8 cellular contexts compared by ENCODE assay signal in genomic region chr22:42614312-42615091, GRCh38. TPM values are rescaled to one million over a fixed set of nuclear protein-coding genes. Genes with fewer than 3 reads are reported as not detected.
DNase-seq lines count a peak whose midpoint lies in the region; TF ChIP-seq lines count a peak whose summit lies in the region.

Gene POLDIP3, minus strand, starts transcription at chr22:42614883. Its CDS starts 26 bp downstream, at chr22:42614857.

- no peaks in the 10 kb centered on the region for H3K9me3 ChIP-seq in Loucy (ENCODE audit: insufficient read depth, low read depth, low read length)

- peaks cover 37% of the 10 kb centered on the region for H3K4me1 ChIP-seq in Loucy (ENCODE audit: insufficient read depth, low read length, poor library complexity, severe bottlenecking)

- H3K4me3 ChIP-seq in H7 (ENCODE audit: insufficient read depth, low read depth, low read length) (peak within 1 kb of the TSS; percentile 89), Loucy (ENCODE audit: low read length, poor library complexity, severe bottlenecking) (peak within 1 kb of the TSS; percentile 98), fibroblast of pulmonary artery (replicated peaks; ENCODE audit: low read depth, low read length) (peak within 1 kb of the TSS; percentile 85)

- H3K9me2 ChIP-seq in Loucy (replicated peaks; ENCODE audit: low read depth, low read length): no peaks in the 10 kb centered on the region

- TF ChIP-seq CTCF in Loucy (conservative IDR thresholded peaks at IDR 0.05; ENCODE audit: low read length) (peak; percentile 14; the same call in 1 of the 2 replicates), fibroblast of pulmonary artery (IDR thresholded peaks at IDR 0.05; ENCODE audit: low read length, missing control alignments) (no peak), nephron (IDR thresholded peaks at IDR 0.05; ENCODE audit: unreplicated experiment in 3 of 3) (peak in 1 of 3 experiments; percentile 10)

- peak within 1 kb of the TSS; percentile 100 for H3K27ac Mint-ChIP-seq in nephron
- peak within 1 kb of the TSS; percentile 99 for H3K27ac Mint-ChIP-seq in stimulated activated naive CD8-positive, alpha-beta T cell treated with anti-CD3 and anti-CD28 coated beads, Interleukin-15, Interleukin-2, amounts not matched to agents 100 ng/mL and 50 ng/mL, for 24 hours

- H3K27me3 Mint-ChIP-seq in nephron (ENCODE audit: low read depth): no peaks in the 10 kb centered on the region
- peaks cover 3% of the 10 kb centered on the region for H3K27me3 Mint-ChIP-seq in stimulated activated naive CD8-positive, alpha-beta T cell treated with anti-CD3 and anti-CD28 coated beads, Interleukin-15, Interleukin-2, amounts not matched to agents 100 ng/mL and 50 ng/mL, for 24 hours

- no peaks in the 10 kb centered on the region; the same call in 1 of the 2 replicates for H3K36me3 ChIP-seq in H7 (replicated peaks; ENCODE audit: control insufficient read depth, insufficient read depth, low read length)
- peaks cover 3% of the 10 kb centered on the region; the same call in 1 of the 2 replicates for H3K36me3 ChIP-seq in Loucy (ENCODE audit: insufficient read depth, low read length)

- peak within 1 kb of the TSS; percentile 98 for H3K9ac ChIP-seq in Loucy (ENCODE audit: low read depth, low read length, poor library complexity, severe bottlenecking)

- H3K4me3 Mint-ChIP-seq in nephron: peak within 1 kb of the TSS; percentile 96 to 100 (median 97)
- H3K4me3 Mint-ChIP-seq in stimulated activated naive CD8-positive, alpha-beta T cell treated with anti-CD3 and anti-CD28 coated beads, Interleukin-15, Interleukin-2, amounts not matched to agents 100 ng/mL and 50 ng/mL, for 24 hours: peak within 1 kb of the TSS; percentile 92

- peaks cover 29% of the 10 kb centered on the region for H3K36me3 Mint-ChIP-seq in nephron (ENCODE audit: low read depth)
- peaks cover 32% of the 10 kb centered on the region for H3K36me3 Mint-ChIP-seq in stimulated activated naive CD8-positive, alpha-beta T cell treated with anti-CD3 and anti-CD28 coated beads, Interleukin-15, Interleukin-2, amounts not matched to agents 100 ng/mL and 50 ng/mL, for 24 hours (ENCODE audit: low read depth)

- peak; percentile 97 for DNase-seq in G401 (ENCODE audit: low spot score)
- DNase-seq in H7: peak; percentile 97
- DNase-seq in activated T-helper 9 cell treated with anti-CD3 and anti-CD28 coated beads, Interleukin-2, amount 50 U/mL, for 16 hours (ENCODE audit: low read depth): peak; percentile 98
- DNase-seq in fibroblast of pulmonary artery (ENCODE audit: low read depth): peak; percentile 99

- H3K79me2 ChIP-seq in Loucy (ENCODE audit: insufficient read depth, low read length): peaks cover 49% of the 10 kb centered on the region

- H3K27me3 ChIP-seq in H7 (ENCODE audit: control insufficient read depth, insufficient read depth, low read length): no peaks in the 10 kb centered on the region
- no peaks in the 10 kb centered on the region for H3K27me3 ChIP-seq in Loucy (ENCODE audit: insufficient read depth, low read length, poor library complexity, severe bottlenecking)

- TF ChIP-seq POLR2A in Raji (IDR thresholded peaks at IDR 0.05; ENCODE audit: insufficient read depth, low read depth, low read length): peak; percentile 44; the same call in 1 of the 2 replicates

- H3K4me2 ChIP-seq in Loucy (ENCODE audit: low read depth, low read length, poor library complexity, severe bottlenecking): peak within 1 kb of the TSS; percentile 80

- H4K20me1 ChIP-seq in Loucy (ENCODE audit: insufficient read depth, low read length, poor library complexity, severe bottlenecking): peaks cover 33% of the 10 kb centered on the region

- H2AFZ ChIP-seq in Loucy (ENCODE audit: low read length): peak within 1 kb of the TSS; percentile 80

- H3F3A ChIP-seq in Loucy (ENCODE audit: low read depth): peaks cover 7% of the 10 kb centered on the region

- H3K9me3 Mint-ChIP-seq in nephron: no peaks in the 10 kb centered on the region
- no peaks in the 10 kb centered on the region for H3K9me3 Mint-ChIP-seq in stimulated activated naive CD8-positive, alpha-beta T cell treated with anti-CD3 and anti-CD28 coated beads, Interleukin-15, Interleukin-2, amounts not matched to agents 100 ng/mL and 50 ng/mL, for 24 hours

- in situ Hi-C loops in G401 (cut with HindIII; ENCODE audit: low sequenced_read_pairs): no loop called here

- H3K4me1 Mint-ChIP-seq in nephron: peaks cover 56% of the 10 kb centered on the region
- peaks cover 57% of the 10 kb centered on the region for H3K4me1 Mint-ChIP-seq in stimulated activated naive CD8-positive, alpha-beta T cell treated with anti-CD3 and anti-CD28 coated beads, Interleukin-15, Interleukin-2, amounts not matched to agents 100 ng/mL and 50 ng/mL, for 24 hours (ENCODE audit: low read depth)

RNA-seq across cellular contexts. Expression of gene POLDIP3, which starts in this region (rescaled TPM):
- total RNA-seq in G401 (2014; rRNA removed; shearing (Covaris generic)): 11.1 and 14.7 TPM in 2 replicates
- 43.2 and 47.9 TPM in 2 replicates for total RNA-seq in H7 (2014; rRNA removed; shearing (Covaris generic))

Comparison
In these comparisons a context has a peak if more than half of its experiments do, and no peak if none do; other contexts are left out.
1. Peak in every context shown above with its lines: DNase-seq and H3K4me3 ChIP-seq.